Comparison of ENCODE assay signal across 9 cellular contexts in the genomic region with DNA sequence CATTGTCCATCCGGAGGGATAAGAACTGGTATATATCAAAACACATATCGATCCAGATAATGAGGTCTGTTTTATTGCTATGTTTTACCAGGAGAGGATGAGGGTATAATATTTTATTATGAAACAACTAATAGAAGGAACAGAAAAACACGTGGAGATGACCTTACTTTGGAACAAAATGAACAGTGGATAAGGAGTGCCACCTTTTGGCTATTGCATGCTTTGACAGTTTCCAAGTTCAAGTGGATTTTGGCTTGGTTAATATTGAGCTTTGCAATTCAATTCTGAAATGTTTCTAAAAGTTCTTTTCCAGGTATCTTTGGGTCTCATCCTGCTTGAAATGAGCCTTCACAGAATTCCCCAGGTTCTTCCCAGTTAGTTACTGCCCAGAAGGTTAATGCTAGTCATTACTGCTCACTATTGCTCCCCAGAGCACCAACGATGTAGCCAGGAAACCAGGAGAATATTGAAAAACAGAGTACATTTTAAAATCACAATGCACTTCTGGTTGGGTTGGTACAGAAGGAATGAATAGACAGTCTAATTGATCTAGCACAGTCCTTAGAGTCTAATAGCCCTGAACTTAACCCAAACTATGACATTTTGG. TPM values are rescaled to one million over a fixed set of nuclear protein-coding genes. Genes with fewer than 3 reads are reported as not detected.
DNase-seq lines count a peak whose midpoint lies in the region; ATAC-seq, FAIRE-seq and TF ChIP-seq lines count a peak whose summit lies in the region.
"Had no signal": no experiment of that assay in that cellular context is flagged by ENCODE, and none has a peak within 500 bp of the region (broad histone marks: within the 10 kb centered on the region; RNA-seq: fewer than 3 reads in every experiment).

No MANE protein-coding gene starts in this region.

- TF ChIP-seq CTCF in C4-2B (conservative IDR thresholded peaks at IDR 0.05), result peak; percentile 83
- TF ChIP-seq CTCF in WERI-Rb-1 (IDR thresholded peaks at IDR 0.05; ENCODE audit: low read depth, low read length), result peak; percentile 64
- TF ChIP-seq CTCF in colonic mucosa (IDR thresholded peaks at IDR 0.05), result no peak

- peak; percentile 66 for DNase-seq in M059J (ENCODE audit: low read depth)
- no peak for DNase-seq in WERI-Rb-1
- no peak for DNase-seq in activated CD4-positive, alpha-beta T cell treated with anti-CD3 and anti-CD28 coated beads, Interleukin-2, amount 10 ng/mL, durations not matched to agents 24 days and 14 days
- DNase-seq in posterior cingulate gyrus, result no peak
- no peak for DNase-seq in colonic mucosa
- DNase-seq: stimulated activated naive B cell treated with anti-CD40 and anti-IgM and Interleukin-4, amounts not matched to agents 10 μg/mL and 1 μg/mL and 100 μg/mL, for 72 hours had no signal

- H3K36me3 ChIP-seq in WERI-Rb-1, result no peaks in the 10 kb centered on the region
- H3K36me3 ChIP-seq in colonic mucosa, result no peaks in the 10 kb centered on the region

- no peak overlapping the region for H3K27ac Mint-ChIP-seq in activated CD4-positive, alpha-beta T cell treated with anti-CD3 and anti-CD28 coated beads, Interleukin-2, amount 10 ng/mL, durations not matched to agents 24 days and 14 days
- H3K27ac Mint-ChIP-seq: stimulated activated naive B cell treated with anti-CD40 and anti-IgM and Interleukin-4, amounts not matched to agents 10 μg/mL and 1 μg/mL and 100 μg/mL, for 72 hours had no signal

- no peaks in the 10 kb centered on the region for H3K4me1 ChIP-seq in colonic mucosa

- H3K4me3 Mint-ChIP-seq in activated CD4-positive, alpha-beta T cell treated with anti-CD3 and anti-CD28 coated beads, Interleukin-2, amount 10 ng/mL, durations not matched to agents 24 days and 14 days, result no peak overlapping the region
- H3K4me3 Mint-ChIP-seq: stimulated activated naive B cell treated with anti-CD40 and anti-IgM and Interleukin-4, amounts not matched to agents 10 μg/mL and 1 μg/mL and 100 μg/mL, for 72 hours had no signal

- FAIRE-seq in islet of Langerhans (lab: Jason Lieb, UNC), result peak; percentile 60

- no peaks in the 10 kb centered on the region for H3K9me3 Mint-ChIP-seq in activated CD4-positive, alpha-beta T cell treated with anti-CD3 and anti-CD28 coated beads, Interleukin-2, amount 10 ng/mL, durations not matched to agents 24 days and 14 days
- H3K9me3 Mint-ChIP-seq: stimulated activated naive B cell treated with anti-CD40 and anti-IgM and Interleukin-4, amounts not matched to agents 10 μg/mL and 1 μg/mL and 100 μg/mL, for 72 hours had no signal

- H3K27me3 ChIP-seq in WERI-Rb-1 (ENCODE audit: insufficient read depth, low read depth, severe bottlenecking) (no peaks in the 10 kb centered on the region), colonic mucosa (no peaks in the 10 kb centered on the region)

- ATAC-seq in GM21515 (IDR thresholded peaks at IDR 0.05; ENCODE audit: unreplicated experiment), result peak; percentile 68

- H3K9ac ChIP-seq in colonic mucosa (ENCODE audit: low read depth in 2 of 2, low read length in 2 of 2), result no peak overlapping the region

- no peaks in the 10 kb centered on the region for H3K27me3 Mint-ChIP-seq in activated CD4-positive, alpha-beta T cell treated with anti-CD3 and anti-CD28 coated beads, Interleukin-2, amount 10 ng/mL, durations not matched to agents 24 days and 14 days

- H3K4me3 ChIP-seq in WERI-Rb-1 (ENCODE audit: low read depth, low read length), result no peak overlapping the region
- H3K4me3 ChIP-seq in colonic mucosa, result no peak overlapping the region

- intact Hi-C loops in activated CD4-positive, alpha-beta T cell treated with anti-CD3 and anti-CD28 coated beads, Interleukin-2, amount 10 ng/mL, durations not matched to agents 24 days and 14 days (cut with micrococcal nuclease), result loop anchor here (10.0 kb wide), 1 partner anchor 363 kb away; no protein-coding TSS in a partner anchor
- intact Hi-C loops in posterior cingulate gyrus (cut with DNase I) (loop anchor here (2.0 to 5.0 kb wide), 2 partner anchors 93 to 1235 kb away; no protein-coding TSS in a partner anchor), colonic mucosa (cut with DNase I) (loop anchor here (10.0 kb wide), 1 partner anchor 1233 kb away; no protein-coding TSS in a partner anchor)

- no peaks in the 10 kb centered on the region for H3K4me1 Mint-ChIP-seq in activated CD4-positive, alpha-beta T cell treated with anti-CD3 and anti-CD28 coated beads, Interleukin-2, amount 10 ng/mL, durations not matched to agents 24 days and 14 days

- H3K9me3 ChIP-seq in WERI-Rb-1 (ENCODE audit: severe bottlenecking) (no peaks in the 10 kb centered on the region), colonic mucosa (no peaks in the 10 kb centered on the region)

- H3K27ac ChIP-seq in C4-2B (no peak overlapping the region), WERI-Rb-1 (no peak overlapping the region), colonic mucosa (no peak overlapping the region)

- no peaks in the 10 kb centered on the region for H3K36me3 Mint-ChIP-seq in activated CD4-positive, alpha-beta T cell treated with anti-CD3 and anti-CD28 coated beads, Interleukin-2, amount 10 ng/mL, durations not matched to agents 24 days and 14 days (ENCODE audit: low read depth)
- H3K36me3 Mint-ChIP-seq: stimulated activated naive B cell treated with anti-CD40 and anti-IgM and Interleukin-4, amounts not matched to agents 10 μg/mL and 1 μg/mL and 100 μg/mL, for 72 hours had no signal

RNA-seq across cellular contexts. Expression of gene ZC3H11B, which starts 45.5 kb away (rescaled TPM):
- 0.05 and 0.10 TPM in 2 replicates for total RNA-seq in M059J (2014; rRNA removed; shearing (Covaris generic))
- 0.31 TPM in 1 of 2 replicates, not detected in the other for total RNA-seq in activated CD4-positive, alpha-beta T cell treated with anti-CD3 and anti-CD28 coated beads, Interleukin-2, amount 10 ng/mL, durations not matched to agents 24 days and 14 days
- under 1 TPM in 1 of 2 donors, not detected in 1; 0.22 TPM for total RNA-seq in colonic mucosa
